5 cellular contexts compared by ENCODE assay signal in genomic region chr7:126441745-126442144, GRCh38.
"Had no signal": no experiment of that assay in that cellular context is flagged by ENCODE, and none has a peak within 500 bp of the region (broad histone marks: within the 10 kb centered on the region; RNA-seq: fewer than 3 reads in every experiment).

No MANE protein-coding gene starts in this region.

- DNase-seq: H9, HCEC 1CT, IMR-90 had no signal

- H3K4me2 ChIP-seq: GM23338 had no signal

- H3K9me3 Mint-ChIP-seq: GM23338, H9 had no signal

- H3K27ac Mint-ChIP-seq: GM23338, H9 had no signal

- H2AFZ ChIP-seq: GM23338 had no signal

- ATAC-seq: GM23338, K562 had no signal

- H3K4me1 Mint-ChIP-seq: GM23338, H9 had no signal

- H3K4me3 ChIP-seq: GM23338, K562 had no signal

- H3K4me3 Mint-ChIP-seq: GM23338, H9 had no signal
